Comparison of ENCODE assay signal across 8 cellular contexts in genomic region chr2:231713421-231713737, GRCh38. TPM values are rescaled to one million over a fixed set of nuclear protein-coding genes. Genes with fewer than 3 reads are reported as not detected.
DNase-seq lines count a peak whose midpoint lies in the region; ATAC-seq, FAIRE-seq and TF ChIP-seq lines count a peak whose summit lies in the region.
"Not testable (repeated sequence)": the region's sequence is repeated elsewhere in the genome, so short reads cannot be mapped to it uniquely, and the experiment has no call there.

No MANE protein-coding gene starts in this region.

- H3K56ac ChIP-seq in H9 (ENCODE audit: insufficient read length, low read depth, low read length) = not testable (repeated sequence)

- H3K79me1 ChIP-seq in H9 (ENCODE audit: insufficient read depth, low read depth, low read length, poor library complexity, severe bottlenecking) = not testable (repeated sequence)

- H3K4me3 Mint-ChIP-seq in H9 (peak overlapping the region; percentile 52 to 75), glutamatergic neuron (ENCODE audit: unreplicated experiment) (peak overlapping the region; percentile 53), naive B cell (peak overlapping the region; percentile 33 to 94 (median 78))
- H3K4me3 Mint-ChIP-seq in activated CD8-positive, alpha-beta T cell treated with anti-CD3 and anti-CD28 coated beads, Interleukin-2, amount 10 ng/mL, durations not matched to agents 7 days and 5 days = peak overlapping the region; percentile 63
- peak overlapping the region; percentile 47 for H3K4me3 Mint-ChIP-seq in stimulated activated effector memory CD8-positive, alpha-beta T cell treated with anti-CD3 and anti-CD28 coated beads, Interleukin-12 subunit alpha, Interleukin-12 subunit beta, amount 100 ng/mL, for 72 hours

- not testable (repeated sequence) for H3K9me2 ChIP-seq in OCI-LY1 (ENCODE audit: low read depth, low read length)

- intact Hi-C loops in breast epithelium (cut with DNase I; ENCODE audit: low total_unique reads) = loop anchor here (5.0 to 10.0 kb wide), 2 partner anchors 49 to 101 kb away; no protein-coding TSS in a partner anchor

- not testable (repeated sequence) for H3K9ac ChIP-seq in H9 (ENCODE audit: extremely low read depth, insufficient read length, low read length); OCI-LY1 (ENCODE audit: low read length)

- peak overlapping the region; percentile 45 for H3K4me2 ChIP-seq in A549
- not testable (repeated sequence) for H3K4me2 ChIP-seq in H9 (ENCODE audit: insufficient read depth, insufficient read length, low read length); OCI-LY1 (ENCODE audit: low read length)

- H2AFZ ChIP-seq in H9 (ENCODE audit: low read length); OCI-LY1 (ENCODE audit: low read length): not testable (repeated sequence)

- H3F3A ChIP-seq in OCI-LY1 (ENCODE audit: insufficient read depth, low read length) = peaks cover 35% of the 10 kb centered on the region

- TF ChIP-seq RAD21 in A549 (conservative IDR thresholded peaks at IDR 0.05 in 1 of 2, IDR thresholded peaks at IDR 0.05 in 1 of 2) = not testable (repeated sequence)

- H3K36me3 Mint-ChIP-seq in H9 (ENCODE audit: insufficient read depth in 1 of 3, low read depth in 3 of 3) (peaks cover 34 to 51% (median 46%) of the 10 kb centered on the region in 3 experiments), naive B cell (peaks cover 7 to 16% of the 10 kb centered on the region in 2 donors)
- H3K36me3 Mint-ChIP-seq in activated CD8-positive, alpha-beta T cell treated with anti-CD3 and anti-CD28 coated beads, Interleukin-2, amount 10 ng/mL, durations not matched to agents 7 days and 5 days (ENCODE audit: low read depth) = peaks cover 45% of the 10 kb centered on the region
- not testable (repeated sequence) for H3K36me3 Mint-ChIP-seq in glutamatergic neuron (ENCODE audit: unreplicated experiment)
- peaks cover 75% of the 10 kb centered on the region for H3K36me3 Mint-ChIP-seq in stimulated activated effector memory CD8-positive, alpha-beta T cell treated with anti-CD3 and anti-CD28 coated beads, Interleukin-12 subunit alpha, Interleukin-12 subunit beta, amount 100 ng/mL, for 72 hours

- H3K79me2 ChIP-seq in H9 (ENCODE audit: insufficient read depth, low read length) = peaks cover 40% of the 10 kb centered on the region; the same call in 1 of the 2 replicates
- H3K79me2 ChIP-seq in OCI-LY1 (ENCODE audit: insufficient read depth, low read length) = peaks cover 38% of the 10 kb centered on the region

- H3K4me1 ChIP-seq in A549 (peaks cover 55% of the 10 kb centered on the region), OCI-LY1 (ENCODE audit: insufficient read depth, low read length, severe bottlenecking) (peaks cover 34% of the 10 kb centered on the region), breast epithelium (peaks cover 0 to 13% of the 10 kb centered on the region in 2 donors)
- not testable (repeated sequence) for H3K4me1 ChIP-seq in H9 (ENCODE audit: insufficient read depth, low read length)

- H3K4me1 Mint-ChIP-seq in H9 = peaks cover 39 to 43% of the 10 kb centered on the region in 2 experiments
- peaks cover 35% of the 10 kb centered on the region for H3K4me1 Mint-ChIP-seq in activated CD8-positive, alpha-beta T cell treated with anti-CD3 and anti-CD28 coated beads, Interleukin-2, amount 10 ng/mL, durations not matched to agents 7 days and 5 days (ENCODE audit: low read depth)
- H3K4me1 Mint-ChIP-seq in glutamatergic neuron (ENCODE audit: low read depth, unreplicated experiment) = peaks cover 21% of the 10 kb centered on the region
- peaks cover 46 to 63% (median 51%) of the 10 kb centered on the region in 3 donors for H3K4me1 Mint-ChIP-seq in naive B cell
- peaks cover 50% of the 10 kb centered on the region for H3K4me1 Mint-ChIP-seq in stimulated activated effector memory CD8-positive, alpha-beta T cell treated with anti-CD3 and anti-CD28 coated beads, Interleukin-12 subunit alpha, Interleukin-12 subunit beta, amount 100 ng/mL, for 72 hours

- H3K9me3 ChIP-seq in A549; H9 (ENCODE audit: control insufficient read depth, low read depth, low read length); OCI-LY1 (ENCODE audit: low read length); breast epithelium: not testable (repeated sequence)

- CTCF ChIA-PET in A549 (lab: Yijun Ruan, JAX) = interaction anchor here (1.3 to 78.4 kb wide), 19 partner anchors 8 to 181 kb away, joined by 4 to 4158 read pairs (median 8); partner anchors contain the start of gene COPS7B
- CTCF ChIA-PET in activated CD8-positive, alpha-beta T cell treated with anti-CD3 and anti-CD28 coated beads, Interleukin-2, amount 10 ng/mL, durations not matched to agents 7 days and 5 days (lab: Charles Lee) = interaction anchor here (0.6 to 9.6 kb wide), 28 partner anchors 9 to 250 kb away, joined by 3 to 648 read pairs (median 9); partner anchors contain the start of genes COPS7B and NCL

- H3K27me3 Mint-ChIP-seq in H9 (ENCODE audit: low read depth) = peaks cover 17% of the 10 kb centered on the region
- not testable (repeated sequence) for H3K27me3 Mint-ChIP-seq in activated CD8-positive, alpha-beta T cell treated with anti-CD3 and anti-CD28 coated beads, Interleukin-2, amount 10 ng/mL, durations not matched to agents 7 days and 5 days (ENCODE audit: low read depth); naive B cell
- H3K27me3 Mint-ChIP-seq in glutamatergic neuron (ENCODE audit: unreplicated experiment) = peaks cover 17% of the 10 kb centered on the region

- TF ChIP-seq CTCF in A549 (IDR thresholded peaks at IDR 0.05); H9 (conservative IDR thresholded peaks at IDR 0.05); OCI-LY1 (IDR thresholded peaks at IDR 0.05; ENCODE audit: low read length); breast epithelium (IDR thresholded peaks at IDR 0.05); glutamatergic neuron (IDR thresholded peaks at IDR 0.05; ENCODE audit: partially characterized antibody, unreplicated experiment): not testable (repeated sequence)

- TF ChIP-seq EP300 in A549 (IDR thresholded peaks at IDR 0.05) = not testable (repeated sequence)

- not testable (repeated sequence) for H3K14ac ChIP-seq in H9 (ENCODE audit: insufficient read depth, low read length)

- not testable (repeated sequence) for H2BK120ac ChIP-seq in H9 (ENCODE audit: low read depth, low read length, poor library complexity, severe bottlenecking)

- H3K27ac ChIP-seq in A549 = peak overlapping the region in 1 of 2 experiments; percentile 73; a peak in 3 of 6 replicates
- not testable (repeated sequence) for H3K27ac ChIP-seq in H9 (ENCODE audit: insufficient read length, low read depth, low read length)
- peak overlapping the region; percentile 90 for H3K27ac ChIP-seq in OCI-LY1 (ENCODE audit: low read depth, low read length, poor library complexity, severe bottlenecking)
- H3K27ac ChIP-seq in breast epithelium = peak overlapping the region; percentile 62 to 85

- H3K4me3 ChIP-seq in A549; OCI-LY1 (ENCODE audit: low read depth, low read length, poor library complexity, severe bottlenecking): not testable (repeated sequence)
- peak overlapping the region in 1 of 3 donors; percentile 24 for H3K4me3 ChIP-seq in breast epithelium

- not testable (repeated sequence) for H3K18ac ChIP-seq in H9 (ENCODE audit: insufficient read length, low read depth, low read length)

- H2BK5ac ChIP-seq in H9 (ENCODE audit: insufficient read length, low read length) = not testable (repeated sequence)

- FAIRE-seq in A549 (lab: Jason Lieb, UNC) = not testable (repeated sequence)

- H3K23ac ChIP-seq in H9 (ENCODE audit: insufficient read length, low read depth, low read length) = not testable (repeated sequence)

- not testable (repeated sequence) for H3K4ac ChIP-seq in H9 (ENCODE audit: low read depth, low read length)

- POLR2A ChIA-PET in A549 (lab: Yijun Ruan, JAX) = interaction anchor here (0.7 to 2.7 kb wide), 11 partner anchors 18 to 249 kb away, joined by 3 to 16 read pairs (median 4); partner anchors contain the start of gene NCL
- POLR2A ChIA-PET in activated CD8-positive, alpha-beta T cell treated with anti-CD3 and anti-CD28 coated beads, Interleukin-2, amount 10 ng/mL, durations not matched to agents 7 days and 5 days (lab: Charles Lee) = interaction anchor here (0.6 to 6.6 kb wide), 7 partner anchors 34 to 101 kb away, joined by 3 to 75 read pairs (median 9); no protein-coding TSS in a partner anchor

- not testable (repeated sequence) for H4K5ac ChIP-seq in H9 (ENCODE audit: insufficient read length, low read depth, low read length)

- not testable (repeated sequence) for H3K23me2 ChIP-seq in H9 (ENCODE audit: insufficient read length, low read depth, low read length, poor library complexity, severe bottlenecking)

- not testable (repeated sequence) for DNase-seq in A549 (ENCODE audit: low read depth in 1 of 2, low spot score in 1 of 2); H9; activated CD8-positive, alpha-beta T cell treated with anti-CD3 and anti-CD28 coated beads, Interleukin-2, amount 10 ng/mL, durations not matched to agents 7 days and 5 days; breast epithelium (ENCODE audit: low spot score in 2 of 2); glutamatergic neuron; naive B cell; stimulated activated effector memory CD8-positive, alpha-beta T cell treated with anti-CD3 and anti-CD28 coated beads, Interleukin-12 subunit alpha, Interleukin-12 subunit beta, amount 100 ng/mL, for 72 hours (ENCODE audit: low spot score in 2 of 2)

- H3K27me3 ChIP-seq in H9 (ENCODE audit: insufficient read depth, low read length); OCI-LY1 (ENCODE audit: insufficient read depth, low read length); breast epithelium: not testable (repeated sequence)

- H2BK20ac ChIP-seq in H9 (ENCODE audit: low read depth, low read length, poor library complexity, severe bottlenecking) = not testable (repeated sequence)

- peaks cover 54% of the 10 kb centered on the region for H3K36me3 ChIP-seq in OCI-LY1 (ENCODE audit: insufficient read depth, low read length)
- H3K36me3 ChIP-seq in breast epithelium = not testable (repeated sequence)

- H2AK5ac ChIP-seq in H9 (ENCODE audit: insufficient read length, low read length) = not testable (repeated sequence)

- H3K9me3 Mint-ChIP-seq in H9; activated CD8-positive, alpha-beta T cell treated with anti-CD3 and anti-CD28 coated beads, Interleukin-2, amount 10 ng/mL, durations not matched to agents 7 days and 5 days (ENCODE audit: insufficient read depth); naive B cell; stimulated activated effector memory CD8-positive, alpha-beta T cell treated with anti-CD3 and anti-CD28 coated beads, Interleukin-12 subunit alpha, Interleukin-12 subunit beta, amount 100 ng/mL, for 72 hours: not testable (repeated sequence)
- H3K9me3 Mint-ChIP-seq in glutamatergic neuron (ENCODE audit: unreplicated experiment) = peaks cover 17% of the 10 kb centered on the region

- H4K91ac ChIP-seq in H9 (ENCODE audit: insufficient read length, low read depth, low read length) = not testable (repeated sequence)

- peak overlapping the region; percentile 28 to 99 (median 95); a peak in 6 of 7 replicates for H3K27ac Mint-ChIP-seq in H9
- peak overlapping the region; percentile 94 for H3K27ac Mint-ChIP-seq in activated CD8-positive, alpha-beta T cell treated with anti-CD3 and anti-CD28 coated beads, Interleukin-2, amount 10 ng/mL, durations not matched to agents 7 days and 5 days
- H3K27ac Mint-ChIP-seq in glutamatergic neuron (ENCODE audit: unreplicated experiment) = peak overlapping the region; percentile 31
- peak overlapping the region; percentile 98 to 100 (median 100) for H3K27ac Mint-ChIP-seq in naive B cell
- H3K27ac Mint-ChIP-seq in stimulated activated effector memory CD8-positive, alpha-beta T cell treated with anti-CD3 and anti-CD28 coated beads, Interleukin-12 subunit alpha, Interleukin-12 subunit beta, amount 100 ng/mL, for 72 hours = peak overlapping the region; percentile 100

- TF ChIP-seq POLR2A in A549 (IDR thresholded peaks at IDR 0.05; ENCODE audit: low read length); breast epithelium (IDR thresholded peaks at IDR 0.05): not testable (repeated sequence)

- H2BK15ac ChIP-seq in H9 (ENCODE audit: low read depth, low read length) = not testable (repeated sequence)

- ATAC-seq in A549; activated CD8-positive, alpha-beta T cell treated with anti-CD3 and anti-CD28 coated beads, Interleukin-2, amount 10 ng/mL, durations not matched to agents 7 days and 5 days; naive B cell (ENCODE audit: low read depth in 2 of 2); stimulated activated effector memory CD8-positive, alpha-beta T cell treated with anti-CD3 and anti-CD28 coated beads, Interleukin-12 subunit alpha, Interleukin-12 subunit beta, amount 100 ng/mL, for 72 hours: not testable (repeated sequence)

- H2BK12ac ChIP-seq in H9 (ENCODE audit: insufficient read length, low read depth, low read length) = not testable (repeated sequence)

- not testable (repeated sequence) for H3T11ph ChIP-seq in H9 (ENCODE audit: low read length)

- H4K8ac ChIP-seq in H9 (replicated peaks; ENCODE audit: insufficient read length, low read depth, low read length) = not testable (repeated sequence)

- H4K20me1 ChIP-seq in H9 (ENCODE audit: control insufficient read depth, insufficient read depth, insufficient read length); OCI-LY1 (ENCODE audit: insufficient read depth, low read length): not testable (repeated sequence)

RNA-seq across cellular contexts. Expression of gene PTMA, which starts 5.1 kb away (rescaled TPM):
- 434 and 1,191 TPM in 2 replicates for polyA plus RNA-seq in A549 (2011; rRNA removed)
- 906 and 1,052 TPM in 2 replicates for polyA plus RNA-seq in A549 (2012; cell fraction: cytosol; rRNA removed)
- polyA plus RNA-seq in A549 (2012; cell fraction: nucleus; rRNA removed) = 514 and 638 TPM in 2 replicates
- polyA plus RNA-seq in A549 (2017; fragmentation: RNase III; extraction: RNeasy Plus Mini Kit Qiagen cat#74134 plus additional on column Dnase treatment) = 2,232 to 2,533 TPM (median 2,360 TPM) in 3 replicates
- 113 and 134 TPM in 2 replicates for polyA minus RNA-seq in A549 (2011; rRNA and poly(A)+ RNA removed)
- total RNA-seq in H9 (2021) = 1,963 and 2,010 TPM in 2 replicates
- total RNA-seq in activated CD8-positive, alpha-beta T cell treated with anti-CD3 and anti-CD28 coated beads, Interleukin-2, amount 10 ng/mL, durations not matched to agents 7 days and 5 days = 1,000 to 10,000 TPM; 1,769 to 1,842 TPM
- total RNA-seq in breast epithelium = 1,000 to 10,000 TPM in 1 of 3 donors, 100 to 1,000 TPM in 2; 678 to 1,077 (median 956) TPM
- 948 TPM for total RNA-seq in glutamatergic neuron (ENCODE audit: unreplicated experiment)
- 1,000 to 10,000 TPM; 1,295 to 2,538 (median 2,137) TPM for polyA plus RNA-seq in naive B cell (ENCODE audit: low read depth in 6 of 6)

Comparison
In these comparisons a context has a peak if more than half of its experiments do, and no peak if none do; other contexts are left out.
1. H3K27ac Mint-ChIP-seq: peak in every context shown above with its lines; median percentile 100 in naive B cell; 100 in stimulated activated effector memory CD8-positive, alpha-beta T cell treated with anti-CD3 and anti-CD28 coated beads, Interleukin-12 subunit alpha, Interleukin-12 subunit beta, amount 100 ng/mL, for 72 hours; 95 in H9; 94 in activated CD8-positive, alpha-beta T cell treated with anti-CD3 and anti-CD28 coated beads, Interleukin-2, amount 10 ng/mL, durations not matched to agents 7 days and 5 days; 31 in glutamatergic neuron.